ENCODE assay signal across 30 cellular contexts in genomic region chr1:8358897-8359616, GRCh38. TPM values are rescaled to one million over a fixed set of nuclear protein-coding genes. Genes with fewer than 3 reads are reported as not detected.
DNase-seq lines count a peak whose midpoint lies in the region; ATAC-seq, FAIRE-seq and TF ChIP-seq lines count a peak whose summit lies in the region.
"Had no signal": no experiment of that assay in that cellular context is flagged by ENCODE, and none has a peak within 500 bp of the region (broad histone marks: within the 10 kb centered on the region; RNA-seq: fewer than 3 reads in every experiment).

No MANE protein-coding gene starts in this region.

- DNase-seq in HCT116 (ENCODE audit: low read depth, low spot score) (no peak), RCC 7860 (ENCODE audit: low spot score) (peak; percentile 8), testis (no peak), NCI-H2029 treated with DMSO at 0.1 percent for 48 hours (lab: John Stamatoyannopoulos, UW) (no peak)
- no peak for DNase-seq in CD8-positive, alpha-beta T cell
- DNase-seq: activated CD4-positive, alpha-beta T cell treated with anti-CD3 and anti-CD28 coated beads for 1 hour; activated CD8-positive, alpha-beta T cell treated with anti-CD3 and anti-CD28 coated beads for 36 hours; activated naive CD4-positive, alpha-beta T cell treated with anti-CD3 and anti-CD28 coated beads, Interleukin-2, amount 10 ng/mL, durations not matched to agents 7 days and 5 days; amniotic stem cell; brain microvascular endothelial cell; Caco-2; DMS53; GDM1; HFFc6; hippocampal formation; left colon; mesenchymal stem cell; NCI-H1930; NCI-H2227 treated with DMSO at 0.1 percent for 48 hours; NCI-H526 treated with DMSO at 0.1 percent for 48 hours; Peyer's patch; SIG-M5; spleen; stomach had no signal

- no peaks in the 10 kb centered on the region for H3K27me3 ChIP-seq in HCT116 (ENCODE audit: insufficient read depth, low read length)
- no peaks in the 10 kb centered on the region for H3K27me3 ChIP-seq in gastroesophageal sphincter
- H3K27me3 ChIP-seq in testis: no peaks in the 10 kb centered on the region
- no peaks in the 10 kb centered on the region for H3K27me3 ChIP-seq in CD8-positive, alpha-beta T cell (ENCODE audit: insufficient read depth, low read length)
- H3K27me3 ChIP-seq: brain microvascular endothelial cell, Peyer's patch, spleen, stomach, thyroid gland had no signal

- no peak overlapping the region for H3K9ac ChIP-seq in HCT116 (ENCODE audit: low read length)
- H3K9ac ChIP-seq: parathyroid adenoma had no signal

- no peak for TF ChIP-seq RAD21 in HCT116 (IDR thresholded peaks at IDR 0.05; ENCODE audit: low read depth)

- no peak overlapping the region for H3K27ac ChIP-seq in HCT116 (ENCODE audit: low read depth, low read length)
- H3K27ac ChIP-seq in gastroesophageal sphincter: peak overlapping the region in 3 of 4 donors; percentile 70 to 94 (median 92)
- H3K27ac ChIP-seq in testis: peak overlapping the region; percentile 31 to 43
- H3K27ac ChIP-seq in CD8-positive, alpha-beta T cell (ENCODE audit: low read depth, low read length): no peak overlapping the region
- H3K27ac ChIP-seq: brain microvascular endothelial cell, parathyroid adenoma, Peyer's patch, thyroid gland had no signal

- H3K9me3 ChIP-seq in HCT116 (ENCODE audit: control insufficient read depth in 1 of 2, insufficient read depth in 1 of 2, low read depth in 1 of 2, low read length in 2 of 2): no peaks in the 10 kb centered on the region
- H3K9me3 ChIP-seq in gastroesophageal sphincter: no peaks in the 10 kb centered on the region
- no peaks in the 10 kb centered on the region for H3K9me3 ChIP-seq in testis
- no peaks in the 10 kb centered on the region for H3K9me3 ChIP-seq in CD8-positive, alpha-beta T cell (ENCODE audit: low read length)
- H3K9me3 ChIP-seq: Caco-2, Peyer's patch, spleen, stomach, thyroid gland had no signal

- H3K36me3 ChIP-seq in HCT116 (ENCODE audit: control insufficient read depth in 1 of 2, insufficient read depth in 2 of 2, low read length in 2 of 2) (peaks cover 8 to 10% of the 10 kb centered on the region in 2 experiments; a peak in 3 of 4 replicates), gastroesophageal sphincter (peaks cover 0 to 99% of the 10 kb centered on the region in 2 donors), testis (ENCODE audit: low read depth, missing control alignments) (no peaks in the 10 kb centered on the region)
- peaks cover 53% of the 10 kb centered on the region for H3K36me3 ChIP-seq in CD8-positive, alpha-beta T cell (ENCODE audit: insufficient read depth, low read length)

- H3K4me3 ChIP-seq in HCT116 (replicated peaks in 1 of 2; ENCODE audit: low read depth in 1 of 2, low read length in 2 of 2) (no peak overlapping the region), gastroesophageal sphincter (no peak overlapping the region), testis (no peak overlapping the region)
- H3K4me3 ChIP-seq in CD8-positive, alpha-beta T cell (ENCODE audit: low read depth, low read length): no peak overlapping the region
- H3K4me3 ChIP-seq: Peyer's patch, spleen, stomach, thyroid gland had no signal

- H3K4me3 Mint-ChIP-seq in CD8-positive, alpha-beta T cell: no peak overlapping the region
- H3K4me3 Mint-ChIP-seq: activated CD8-positive, alpha-beta T cell treated with anti-CD3 and anti-CD28 coated beads for 36 hours; activated naive CD4-positive, alpha-beta T cell treated with anti-CD3 and anti-CD28 coated beads, Interleukin-2, amount 10 ng/mL, durations not matched to agents 7 days and 5 days; activated T-helper 17 cell treated with anti-CD3 and anti-CD28 coated beads, Interleukin-2, amount 50 U/mL, for 72 hours; HFFc6 had no signal

- CTCF ChIA-PET in HCT116 (lab: Charles Lee): interaction anchor here (1.1 kb wide), 1 partner anchor 12 kb away, joined by 3 read pairs; no protein-coding TSS in a partner anchor
- CTCF ChIA-PET in CD8-positive, alpha-beta T cell (lab: Charles Lee): interaction anchor here (1.1 to 1.7 kb wide), 2 partner anchors 10 to 344 kb away, joined by 3 to 5 read pairs; no protein-coding TSS in a partner anchor

- WGBS in gastroesophageal sphincter (ENCODE audit: low coverage in 1 of 2), 2 donors: 40 to 87% methylated on average over 1 to 4 of the region's 26 CpGs
- 82 to 94% methylated on average over 8 to 18 of the region's 26 CpGs for WGBS in testis, 2 donors

- TF ChIP-seq CTCF in HCT116 (IDR thresholded peaks at IDR 0.05 in 2 of 3, conservative IDR thresholded peaks at IDR 0.05 in 1 of 3; ENCODE audit: borderline replicate concordance in 1 of 3, insufficient read depth in 1 of 3, low read depth in 2 of 3, low read length in 2 of 3) (no peak), gastroesophageal sphincter (IDR thresholded peaks at IDR 0.05) (no peak), testis (IDR thresholded peaks at IDR 0.05) (no peak)
- no peak for TF ChIP-seq CTCF in CD8-positive, alpha-beta T cell (IDR thresholded peaks at IDR 0.05)

- RAD21 ChIA-PET in HCT116 (lab: Charles Lee; ENCODE audit: low non-redundant PET in 1 of 2, low total read pairs in 2 of 2, uncharacterized antibody in 2 of 2, unreplicated experiment in 2 of 2): no interaction called here

- H3K4me1 ChIP-seq in HCT116 (ENCODE audit: control insufficient read depth in 1 of 2, insufficient read depth in 2 of 2, low read length in 2 of 2) (no peaks in the 10 kb centered on the region), gastroesophageal sphincter (peaks cover 8 to 82% (median 16%) of the 10 kb centered on the region in 3 donors), testis (peaks cover 40% of the 10 kb centered on the region)
- no peaks in the 10 kb centered on the region for H3K4me1 ChIP-seq in CD8-positive, alpha-beta T cell (ENCODE audit: insufficient read depth, low read length)
- H3K4me1 ChIP-seq: Caco-2 had no signal

- H3K4me2 ChIP-seq in HCT116 (ENCODE audit: low read length): no peak overlapping the region

- POLR2A ChIA-PET in HCT116 (lab: Charles Lee): no interaction called here
- POLR2A ChIA-PET in CD8-positive, alpha-beta T cell (lab: Charles Lee): no interaction called here

- H4K20me1 ChIP-seq in HCT116 (ENCODE audit: insufficient read depth): no peaks in the 10 kb centered on the region

- intact Hi-C loops in HCT116 (cut with micrococcal nuclease): no loop called here
- intact Hi-C loops in testis (cut with DNase I; ENCODE audit: low total_unique reads): no loop called here
- intact Hi-C loops in CD8-positive, alpha-beta T cell (cut with DNase I, micrococcal nuclease): no loop called here

- H3K9me2 ChIP-seq in HCT116 (ENCODE audit: insufficient read depth): no peaks in the 10 kb centered on the region

- no peaks in the 10 kb centered on the region for H3K27me3 Mint-ChIP-seq in CD8-positive, alpha-beta T cell (ENCODE audit: low read depth)
- H3K27me3 Mint-ChIP-seq: activated CD8-positive, alpha-beta T cell treated with anti-CD3 and anti-CD28 coated beads for 36 hours; activated T-helper 17 cell treated with anti-CD3 and anti-CD28 coated beads, Interleukin-2, amount 50 U/mL, for 72 hours had no signal

- no peaks in the 10 kb centered on the region for H3K79me2 ChIP-seq in HCT116 (ENCODE audit: insufficient read depth, low read length)
- H3K79me2 ChIP-seq: parathyroid adenoma had no signal

- H3K27ac Mint-ChIP-seq in CD8-positive, alpha-beta T cell: no peak overlapping the region
- H3K27ac Mint-ChIP-seq: activated CD8-positive, alpha-beta T cell treated with anti-CD3 and anti-CD28 coated beads for 36 hours; activated naive CD4-positive, alpha-beta T cell treated with anti-CD3 and anti-CD28 coated beads, Interleukin-2, amount 10 ng/mL, durations not matched to agents 7 days and 5 days; activated T-helper 17 cell treated with anti-CD3 and anti-CD28 coated beads, Interleukin-2, amount 50 U/mL, for 72 hours; HFFc6 had no signal

- ATAC-seq in HCT116 (peak; percentile 15; the same call in 1 of the 2 replicates), gastroesophageal sphincter (no peak), HG03196 (IDR thresholded peaks at IDR 0.05; ENCODE audit: unreplicated experiment) (no peak)
- no peak for ATAC-seq in CD8-positive, alpha-beta T cell
- ATAC-seq: activated CD8-positive, alpha-beta T cell treated with anti-CD3 and anti-CD28 coated beads for 36 hours; activated T-helper 17 cell treated with anti-CD3 and anti-CD28 coated beads, Interleukin-2, amount 50 U/mL, for 72 hours; left colon; right cardiac atrium had no signal

- no peak for TF ChIP-seq POLR2A in HCT116 (IDR thresholded peaks at IDR 0.05; ENCODE audit: borderline replicate concordance, extremely low read depth, insufficient read depth, insufficient read length)
- TF ChIP-seq POLR2A in gastroesophageal sphincter (IDR thresholded peaks at IDR 0.05): no peak
- no peak for TF ChIP-seq POLR2A in testis (IDR thresholded peaks at IDR 0.05)

- TF ChIP-seq EP300 in gastroesophageal sphincter (IDR thresholded peaks at IDR 0.05): no peak

- H3K4me1 Mint-ChIP-seq in CD8-positive, alpha-beta T cell (ENCODE audit: low read depth): no peaks in the 10 kb centered on the region
- H3K4me1 Mint-ChIP-seq: activated naive CD4-positive, alpha-beta T cell treated with anti-CD3 and anti-CD28 coated beads, Interleukin-2, amount 10 ng/mL, durations not matched to agents 7 days and 5 days had no signal

- no peak overlapping the region for H2AFZ ChIP-seq in HCT116 (ENCODE audit: low read depth, low read length, poor library complexity, severe bottlenecking)
- H2AFZ ChIP-seq: parathyroid adenoma had no signal

- no peak for FAIRE-seq in RCC 7860 (lab: Jason Lieb, UNC)

- no peaks in the 10 kb centered on the region for H3K9me3 Mint-ChIP-seq in CD8-positive, alpha-beta T cell
- H3K9me3 Mint-ChIP-seq: activated CD8-positive, alpha-beta T cell treated with anti-CD3 and anti-CD28 coated beads for 36 hours; activated naive CD4-positive, alpha-beta T cell treated with anti-CD3 and anti-CD28 coated beads, Interleukin-2, amount 10 ng/mL, durations not matched to agents 7 days and 5 days; activated T-helper 17 cell treated with anti-CD3 and anti-CD28 coated beads, Interleukin-2, amount 50 U/mL, for 72 hours; HFFc6 had no signal

- H3K36me3 Mint-ChIP-seq in CD8-positive, alpha-beta T cell: peaks cover 71% of the 10 kb centered on the region

- BruUV-seq in HCT116 (replicated peaks; lab: Mats Ljungman, UMichigan): no TSS peak

TF ChIP-seq in HCT116, 20 proteins besides CTCF, POLR2A, EP300 and RAD21 (continues in another document):
- TF ChIP-seq EZH2 (IDR thresholded peaks at IDR 0.05) (no peak), CBX3 (IDR thresholded peaks at IDR 0.05; ENCODE audit: low read depth) (no peak), SP1 (IDR thresholded peaks at IDR 0.05; ENCODE audit: low read depth) (no peak), FOSL1 (IDR thresholded peaks at IDR 0.05; ENCODE audit: low read depth) (no peak), CEBPB (IDR thresholded peaks at IDR 0.05; ENCODE audit: low read depth) (no peak)

RNA-seq across cellular contexts. Expression of gene SLC45A1, which starts 41.1 kb away (rescaled TPM):
- total RNA-seq in HCT116 (2021; ENCODE audit: unreplicated experiment) (13.8 TPM), gastroesophageal sphincter (1 to 10 TPM; 5.8 to 9.8 (median 6.7) TPM), testis (1 to 10 TPM; 8.5 to 9.0 TPM)
- 17.0 and 21.0 TPM in 2 replicates for polyA plus RNA-seq in HCT116 (2012)
- 5.6 TPM for polyA plus RNA-seq in testis (ENCODE audit: insufficient read depth, low read depth, low replicate concordance)
- total RNA-seq in CD8-positive, alpha-beta T cell: under 1 TPM; 0.60 to 0.75 TPM

Comparison
In these comparisons a context has a peak if more than half of its experiments do, and no peak if none do; other contexts are left out.
1. H3K27ac ChIP-seq: peak in gastroesophageal sphincter (3 of 4) and testis (2 of 2); none in HCT116 (single experiment) and CD8-positive, alpha-beta T cell (single experiment).